28 cellular contexts compared by ENCODE assay signal in genomic region chr6:126204598-126204997, GRCh38.
"Had no signal": no experiment of that assay in that cellular context is flagged by ENCODE, and none has a peak within 500 bp of the region (broad histone marks: within the 10 kb centered on the region; RNA-seq: fewer than 3 reads in every experiment).

No MANE protein-coding gene starts in this region.

- ATAC-seq: activated CD4-positive, alpha-beta T cell treated with anti-CD3 and anti-CD28 coated beads for 36 hours; activated CD8-positive, alpha-beta memory T cell treated with anti-CD3 and anti-CD28 coated beads, Interleukin-2, amount 10 ng/mL, durations not matched to agents 7 days and 5 days; activated CD8-positive, alpha-beta T cell treated with anti-CD3 and anti-CD28 coated beads, Interleukin-2, amount 10 ng/mL, durations not matched to agents 7 days and 5 days; activated naive CD4-positive, alpha-beta T cell treated with anti-CD3 and anti-CD28 coated beads, Interleukin-2, amount 50 U/mL, for 72 hours; effector memory CD8-positive, alpha-beta T cell; foreskin keratinocyte; gastrocnemius medialis; heart left ventricle had no signal

- H3K36me3 ChIP-seq: ascending aorta, esophagus muscularis mucosa, gastrocnemius medialis, heart left ventricle had no signal

- H3K27me3 ChIP-seq: ascending aorta, esophagus muscularis mucosa, foreskin keratinocyte, gastrocnemius medialis, heart left ventricle had no signal

- H3K9me3 ChIP-seq: ascending aorta, esophagus muscularis mucosa, gastrocnemius medialis, heart left ventricle had no signal

- H3K4me1 ChIP-seq: ascending aorta, esophagus muscularis mucosa, foreskin keratinocyte, gastrocnemius medialis, heart left ventricle had no signal

- FAIRE-seq: colon had no signal

- H3K27ac ChIP-seq: ascending aorta, esophagus muscularis mucosa, foreskin keratinocyte, gastrocnemius medialis, heart left ventricle had no signal

- DNase-seq: activated CD4-positive, alpha-beta memory T cell treated with anti-CD3 and anti-CD28 coated beads for 36 hours; activated CD4-positive, alpha-beta T cell treated with anti-CD3 and anti-CD28 coated beads for 36 hours; activated CD4-positive, alpha-beta T cell treated with anti-CD3 and anti-CD28 coated beads, Interleukin-2, amount 10 ng/mL, durations not matched to agents 24 days and 14 days; activated CD4-positive, CD25-positive, alpha-beta regulatory T cell; activated CD4-positive, CD25-positive, alpha-beta regulatory T cell treated with anti-CD3 and anti-CD28 coated beads, Interleukin-2, amount 50 U/mL, for 72 hours; activated CD8-positive, alpha-beta memory T cell treated with anti-CD3 and anti-CD28 coated beads, Interleukin-2, amount 10 ng/mL, durations not matched to agents 7 days and 5 days; activated CD8-positive, alpha-beta memory T cell treated with anti-CD3 and anti-CD28 coated beads, Interleukin-2, amount 50 U/mL, for 4 hours; activated CD8-positive, alpha-beta T cell treated with anti-CD3 and anti-CD28 coated beads, Interleukin-2, amount 10 ng/mL, durations not matched to agents 7 days and 5 days; activated gamma-delta T cell; activated naive CD4-positive, alpha-beta T cell; activated naive CD4-positive, alpha-beta T cell treated with anti-CD3 and anti-CD28 coated beads, Interleukin-2, amount 10 ng/mL, durations not matched to agents 7 days and 5 days; activated naive CD8-positive, alpha-beta T cell treated with anti-CD3 and anti-CD28 coated beads, Interleukin-2, amount 10 ng/mL, durations not matched to agents 7 days and 5 days; activated T-cell treated with anti-CD3 and anti-CD28 coated beads, Interleukin-2, amount 50 U/mL, for 1 hour; activated T-cell treated with anti-CD3 and anti-CD28 coated beads, Interleukin-2, amount 50 U/mL, for 48 hours; caudate nucleus; cortex of kidney; dermis blood vessel endothelial cell; effector CD4-positive, alpha-beta T cell; effector memory CD8-positive, alpha-beta T cell; gastrocnemius medialis; glutamatergic neuron; heart left ventricle; T-helper 2 cell had no signal

- H3K4me3 ChIP-seq: ascending aorta, esophagus muscularis mucosa, gastrocnemius medialis, heart left ventricle had no signal
